In the genomic region with DNA sequence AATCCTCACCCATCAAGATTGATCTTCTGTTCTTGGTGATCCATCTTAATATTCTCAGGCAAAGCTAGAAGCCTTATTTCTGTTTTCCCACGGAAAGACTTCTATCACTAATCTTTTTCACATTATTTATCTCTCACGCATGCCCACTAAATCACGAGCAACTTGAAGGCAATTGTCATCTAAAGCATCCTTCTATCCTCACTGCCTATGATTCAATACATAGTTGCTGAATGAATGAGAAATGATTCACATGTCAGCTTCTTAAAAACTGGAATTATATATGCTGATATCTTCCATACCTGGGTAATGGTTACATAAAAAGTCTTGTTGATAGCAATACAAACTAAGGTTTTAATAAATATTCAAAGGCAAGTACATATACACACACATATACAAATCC, we compare ENCODE assay signal across 30 cellular contexts. TPM values are rescaled to one million over a fixed set of nuclear protein-coding genes. Genes with fewer than 3 reads are reported as not detected.
DNase-seq lines count a peak whose midpoint lies in the region; ATAC-seq, FAIRE-seq and TF ChIP-seq lines count a peak whose summit lies in the region.
"Had no signal": no experiment of that assay in that cellular context is flagged by ENCODE, and none has a peak within 500 bp of the region (broad histone marks: within the 10 kb centered on the region; RNA-seq: fewer than 3 reads in every experiment).

No MANE protein-coding gene starts in this region.

- H3K4me1 ChIP-seq in mammary epithelial cell (ENCODE audit: insufficient read depth, low read length) (no peaks in the 10 kb centered on the region), kidney (ENCODE audit: control insufficient read depth in 1 of 2, insufficient read depth in 1 of 2, low read depth in 1 of 2, low read length in 2 of 2) (no peaks in the 10 kb centered on the region)
- H3K4me1 ChIP-seq: gastrocnemius medialis, vagina had no signal

- H3K27me3 Mint-ChIP-seq in MCF 10A (ENCODE audit: insufficient read depth, unreplicated experiment), result no peaks in the 10 kb centered on the region
- H3K27me3 Mint-ChIP-seq: brain, progenitor cell of endocrine pancreas had no signal

- BruUV-seq in mammary epithelial cell (replicated peaks; lab: Mats Ljungman, UMichigan) (no TSS peak), MCF 10A (replicated peaks; lab: Mats Ljungman, UMichigan) (no TSS peak)

- H3K36me3 ChIP-seq in mammary epithelial cell (ENCODE audit: insufficient read depth, low read length) (no peaks in the 10 kb centered on the region), kidney (ENCODE audit: control insufficient read depth in 1 of 2, insufficient read depth in 2 of 2, low read length in 2 of 2) (no peaks in the 10 kb centered on the region)
- H3K36me3 ChIP-seq: gastrocnemius medialis, thoracic aorta, vagina had no signal

- no peak for FAIRE-seq in kidney (lab: Jason Lieb, UNC)
- FAIRE-seq: K562 had no signal

- H3K79me2 ChIP-seq in mammary epithelial cell (ENCODE audit: insufficient read depth, low read length), result no peaks in the 10 kb centered on the region

- no peaks in the 10 kb centered on the region for H3K36me3 Mint-ChIP-seq in MCF 10A (ENCODE audit: insufficient read depth, unreplicated experiment)
- H3K36me3 Mint-ChIP-seq: brain; CD8-positive, alpha-beta memory T cell had no signal

- WGBS in mammary epithelial cell (ENCODE audit: low coverage, missing lambda C conversion rate), result 61% methylated on average over 3 of the region's 3 CpGs

- no peak overlapping the region for H2AFZ ChIP-seq in mammary epithelial cell (ENCODE audit: low read depth, low read length)

- no peaks in the 10 kb centered on the region for H3K4me1 Mint-ChIP-seq in MCF 10A (ENCODE audit: insufficient read depth, unreplicated experiment)
- H3K4me1 Mint-ChIP-seq: CD8-positive, alpha-beta memory T cell had no signal

- CTCF ChIA-PET in mammary epithelial cell (lab: Charles Lee; ENCODE audit: low non-redundant PET), result no interaction called here
- CTCF ChIA-PET in MCF 10A (lab: Yijun Ruan, JAX), result interaction anchor here (1.1 kb wide), 1 partner anchor 13 kb away, joined by 3 read pairs; a partner anchor contains a TSS

- H3K27ac Mint-ChIP-seq in MCF 10A (ENCODE audit: low read depth, unreplicated experiment), result no peak overlapping the region
- H3K27ac Mint-ChIP-seq: activated T-cell treated with anti-CD3 and anti-CD28 coated beads, Interleukin-2, amount 50 U/mL, for 24 hours; brain; CD8-positive, alpha-beta memory T cell; H9; progenitor cell of endocrine pancreas; stimulated activated naive CD8-positive, alpha-beta T cell treated with anti-CD3 and anti-CD28 coated beads, Interleukin-15, Interleukin-2, amounts not matched to agents 100 ng/mL and 50 ng/mL, for 24 hours; T-helper 1 cell treated with Interleukin-12 subunit alpha and Interleukin-12 subunit beta and Interleukin-4 antibody, amounts not matched to agents 30 μg/mL and 1 μg/mL, for 36 hours had no signal

- POLR2A ChIA-PET in MCF 10A (lab: Yijun Ruan, JAX), result no interaction called here

- H3K4me3 ChIP-seq in mammary epithelial cell (replicated peaks in 1 of 3; ENCODE audit: insufficient read depth in 1 of 3, low read depth in 2 of 3, low read length in 3 of 3) (no peak overlapping the region), fibroblast of mammary gland (ENCODE audit: control insufficient read depth, low read depth, low read length) (no peak overlapping the region), kidney (ENCODE audit: low read length in 2 of 2) (no peak overlapping the region)
- H3K4me3 ChIP-seq: gastrocnemius medialis, K562, thoracic aorta, vagina had no signal

- peak; percentile 65 for ATAC-seq in SK-N-SH treated with all-trans-retinoic acid at 6 μM for 48 hours
- no peak for ATAC-seq in GM21367 (IDR thresholded peaks at IDR 0.05; ENCODE audit: unreplicated experiment)
- ATAC-seq: gastrocnemius medialis, K562, left colon had no signal

- DNase-seq in mammary epithelial cell (peak; percentile 8), MCF 10A (ENCODE audit: unreplicated experiment) (no peak), fibroblast of mammary gland (ENCODE audit: low read depth) (peak; percentile 68), NCI-H1048 (lab: John Stamatoyannopoulos, UW) (no peak), kidney (no peak)
- no peak for DNase-seq in stimulated activated naive CD4-positive, alpha-beta T cell treated with Interleukin-2 at 50 U/mL for 16 hours (lab: John Stamatoyannopoulos, UW)
- DNase-seq: activated CD4-positive, alpha-beta T cell treated with anti-CD3 and anti-CD28 coated beads for 4 hours; activated gamma-delta T cell; activated T-cell treated with anti-CD3 and anti-CD28 coated beads, Interleukin-2, amount 50 U/mL, for 24 hours; CD8-positive, alpha-beta memory T cell; DMS 273 treated with DMSO at 0.1 percent for 48 hours; gastrocnemius medialis; H9; left colon; mesendoderm; NCI-H1436 treated with DMSO at 0.1 percent for 48 hours; NCI-H2107; NCI-H446 treated with DMSO at 0.1 percent for 48 hours; NCI-H82 had no signal

- intact Hi-C loops in mammary epithelial cell (cut with micrococcal nuclease), result no loop called here
- intact Hi-C loops in MCF 10A (cut with micrococcal nuclease), result no loop called here
- intact Hi-C loops in kidney (cut with DNase I), result no loop called here

- H3K9ac ChIP-seq in mammary epithelial cell (ENCODE audit: insufficient read depth, low read length) (no peak overlapping the region), kidney (ENCODE audit: low read length in 2 of 2) (no peak overlapping the region)

- dilution Hi-C loops in mammary epithelial cell (cut with HindIII; ENCODE audit: low sequenced_read_pairs), result no loop called here

- H3K27me3 ChIP-seq in mammary epithelial cell (ENCODE audit: insufficient read depth, low read length), result no peaks in the 10 kb centered on the region
- H3K27me3 ChIP-seq: gastrocnemius medialis, vagina had no signal

- no peak overlapping the region for H3K4me3 Mint-ChIP-seq in MCF 10A (ENCODE audit: unreplicated experiment)
- H3K4me3 Mint-ChIP-seq: activated T-cell treated with anti-CD3 and anti-CD28 coated beads, Interleukin-2, amount 50 U/mL, for 24 hours; brain; CD8-positive, alpha-beta memory T cell; H9; stimulated activated naive CD8-positive, alpha-beta T cell treated with anti-CD3 and anti-CD28 coated beads, Interleukin-15, Interleukin-2, amounts not matched to agents 100 ng/mL and 50 ng/mL, for 24 hours; T-helper 1 cell treated with Interleukin-12 subunit alpha and Interleukin-12 subunit beta and Interleukin-4 antibody, amounts not matched to agents 30 μg/mL and 1 μg/mL, for 36 hours had no signal

- no peak overlapping the region for H3K4me2 ChIP-seq in mammary epithelial cell (ENCODE audit: insufficient read depth, low read depth, low read length)

- TF ChIP-seq CTCF in mammary epithelial cell (conservative IDR thresholded peaks at IDR 0.05 in 1 of 2, IDR thresholded peaks at IDR 0.05 in 1 of 2; ENCODE audit: extremely low read depth in 1 of 2, insufficient read depth in 1 of 2, low read depth in 1 of 2, low read length in 2 of 2) (no peak), MCF 10A (IDR thresholded peaks at IDR 0.05; ENCODE audit: unreplicated experiment) (no peak), fibroblast of mammary gland (conservative IDR thresholded peaks at IDR 0.05; ENCODE audit: control insufficient read depth, insufficient read depth, low read depth, low read length) (no peak), kidney (IDR thresholded peaks at IDR 0.05; ENCODE audit: borderline replicate concordance, extremely low read depth, insufficient read depth) (no peak)

- no peaks in the 10 kb centered on the region for H3K9me3 Mint-ChIP-seq in MCF 10A (ENCODE audit: unreplicated experiment)
- H3K9me3 Mint-ChIP-seq: activated T-cell treated with anti-CD3 and anti-CD28 coated beads, Interleukin-2, amount 50 U/mL, for 24 hours; brain; CD8-positive, alpha-beta memory T cell; H9; stimulated activated naive CD8-positive, alpha-beta T cell treated with anti-CD3 and anti-CD28 coated beads, Interleukin-15, Interleukin-2, amounts not matched to agents 100 ng/mL and 50 ng/mL, for 24 hours; T-helper 1 cell treated with Interleukin-12 subunit alpha and Interleukin-12 subunit beta and Interleukin-4 antibody, amounts not matched to agents 30 μg/mL and 1 μg/mL, for 36 hours had no signal

- no peaks in the 10 kb centered on the region for H4K20me1 ChIP-seq in mammary epithelial cell (ENCODE audit: insufficient read depth, low read length)

- in situ Hi-C loops in mammary epithelial cell (cut with MboI; ENCODE audit: low sequenced_read_pairs in 2 of 2), result no loop called here

- H3K27ac ChIP-seq in mammary epithelial cell (ENCODE audit: insufficient read depth, low read depth, low read length) (no peak overlapping the region), kidney (ENCODE audit: low read depth in 2 of 2, low read length in 2 of 2) (no peak overlapping the region)
- H3K27ac ChIP-seq: 22Rv1, gastrocnemius medialis, RWPE1, thoracic aorta, vagina had no signal

- H3K9me3 ChIP-seq in mammary epithelial cell (replicated peaks; ENCODE audit: insufficient read depth, low read length) (no peaks in the 10 kb centered on the region), kidney (ENCODE audit: control insufficient read depth in 1 of 2, low read length in 2 of 2) (no peaks in the 10 kb centered on the region)
- H3K9me3 ChIP-seq: gastrocnemius medialis, thoracic aorta, vagina had no signal

TF ChIP-seq in SK-N-SH treated with all-trans-retinoic acid at 6 μM for 48 hours, 23 proteins besides CTCF, POLR2A, EP300 and RAD21:
- TF ChIP-seq OSR1 (CRISPR knock-in tag; IDR thresholded peaks at IDR 0.05), result no peak
- peak; percentile 44; the same call in 1 of the 2 replicates for TF ChIP-seq ISL1 (CRISPR knock-in tag; IDR thresholded peaks at IDR 0.05)

RNA-seq across cellular contexts. Expression of a gene that starts 12.5 kb away (rescaled TPM):
- total RNA-seq in mammary epithelial cell (10 to 100 TPM in 1 of 2 donors, under 1 TPM in 1; 0.45 to 13.7 TPM), MCF 10A (2022) (not detected in 2 replicates), kidney (149 TPM)
- polyA plus RNA-seq in mammary epithelial cell (0.60 TPM), kidney (ENCODE audit: insufficient read depth, low read depth, low replicate concordance) (51.4 TPM)
- 0.31 TPM for polyA minus RNA-seq in mammary epithelial cell
- polyA plus RNA-seq: CD8-positive, alpha-beta memory T cell had no signal

Comparison
In these comparisons a context has a peak if more than half of its experiments do, and no peak if none do; other contexts are left out.
1. DNase-seq: peak in mammary epithelial cell (single experiment) and fibroblast of mammary gland (single experiment); none in MCF 10A (single experiment), NCI-H1048 (single experiment), stimulated activated naive CD4-positive, alpha-beta T cell treated with Interleukin-2 at 50 U/mL for 16 hours (single experiment) and kidney (single experiment).
2. RNA of a gene that starts 12.5 kb away (total RNA-seq): 149 TPM in kidney (single experiment); 0.45 to 13.7 TPM in mammary epithelial cell and not detected in MCF 10A; every median in the first group is over 10 times any median in the second.